In genomic region chr1:235018720-235019444, GRCh38 we compare ENCODE assay signal across 12 cellular contexts.
DNase-seq lines count a peak whose midpoint lies in the region; ATAC-seq and TF ChIP-seq lines count a peak whose summit lies in the region.
"Had no signal": no experiment of that assay in that cellular context is flagged by ENCODE, and none has a peak within 500 bp of the region (broad histone marks: within the 10 kb centered on the region; RNA-seq: fewer than 3 reads in every experiment).

No MANE protein-coding gene starts in this region.

- no peak for TF ChIP-seq CTCF in suprapubic skin (IDR thresholded peaks at IDR 0.05)

- H3K36me3 Mint-ChIP-seq in activated naive CD4-positive, alpha-beta T cell treated with anti-CD3 and anti-CD28 coated beads for 36 hours (ENCODE audit: low read depth) = peaks cover 6% of the 10 kb centered on the region
- peaks cover 8% of the 10 kb centered on the region for H3K36me3 Mint-ChIP-seq in activated naive CD4-positive, alpha-beta T cell treated with anti-CD3 and anti-CD28 coated beads, Interleukin-2, amount 10 ng/mL, durations not matched to agents 7 days and 5 days
- H3K36me3 Mint-ChIP-seq in activated T-cell treated with anti-CD3 and anti-CD28 coated beads, Interleukin-2, amount 50 U/mL, for 72 hours (ENCODE audit: insufficient read depth in 2 of 2) = peaks cover 17 to 26% of the 10 kb centered on the region in 2 donors

- H3K27ac Mint-ChIP-seq in activated naive CD4-positive, alpha-beta T cell treated with anti-CD3 and anti-CD28 coated beads for 36 hours = peak overlapping the region; percentile 35
- no peak overlapping the region for H3K27ac Mint-ChIP-seq in activated naive CD4-positive, alpha-beta T cell treated with anti-CD3 and anti-CD28 coated beads, Interleukin-2, amount 10 ng/mL, durations not matched to agents 7 days and 5 days
- peak overlapping the region; percentile 86 for H3K27ac Mint-ChIP-seq in activated T-cell treated with anti-CD3 and anti-CD28 coated beads, Interleukin-2, amount 50 U/mL, for 72 hours

- intact Hi-C loops in activated naive CD4-positive, alpha-beta T cell treated with anti-CD3 and anti-CD28 coated beads for 36 hours (cut with micrococcal nuclease) = loop anchor here (10.0 kb wide), 1 partner anchor 1266 kb away; the partner anchor contains the start of gene ERO1B

- H3K4me1 ChIP-seq in mesenchymal stem cell (ENCODE audit: control insufficient read depth, insufficient read depth, low read depth, low read length) = peaks cover 2% of the 10 kb centered on the region
- H3K4me1 ChIP-seq in suprapubic skin = peaks cover 12% of the 10 kb centered on the region

- H2BK120ac ChIP-seq in mesenchymal stem cell (ENCODE audit: low read depth, low read length) = no peak overlapping the region

- peaks cover 70% of the 10 kb centered on the region for H3K4me1 Mint-ChIP-seq in activated naive CD4-positive, alpha-beta T cell treated with anti-CD3 and anti-CD28 coated beads for 36 hours (ENCODE audit: low read depth)
- peaks cover 51% of the 10 kb centered on the region for H3K4me1 Mint-ChIP-seq in activated naive CD4-positive, alpha-beta T cell treated with anti-CD3 and anti-CD28 coated beads, Interleukin-2, amount 10 ng/mL, durations not matched to agents 7 days and 5 days
- H3K4me1 Mint-ChIP-seq in activated T-cell treated with anti-CD3 and anti-CD28 coated beads, Interleukin-2, amount 50 U/mL, for 72 hours (ENCODE audit: low read depth) = peaks cover 90% of the 10 kb centered on the region

- H3K27me3 ChIP-seq in mesenchymal stem cell (ENCODE audit: control insufficient read depth in 1 of 2, insufficient read depth in 1 of 2, low read length in 2 of 2) (no peaks in the 10 kb centered on the region), suprapubic skin (no peaks in the 10 kb centered on the region)
- H3K27me3 ChIP-seq: heart right ventricle had no signal

- DNase-seq in activated naive CD4-positive, alpha-beta T cell treated with anti-CD3 and anti-CD28 coated beads for 36 hours = peak; percentile 68
- no peak for DNase-seq in activated naive CD4-positive, alpha-beta T cell treated with anti-CD3 and anti-CD28 coated beads, Interleukin-2, amount 10 ng/mL, durations not matched to agents 7 days and 5 days
- DNase-seq in activated T-cell treated with anti-CD3 and anti-CD28 coated beads, Interleukin-2, amount 50 U/mL, for 72 hours = peak; percentile 59 to 62
- no peak for DNase-seq in mesenchymal stem cell
- peak; percentile 76 for DNase-seq in stimulated activated naive CD8-positive, alpha-beta T cell treated with anti-CD3 and anti-CD28 coated beads, Interleukin-15, Interleukin-2, amounts not matched to agents 100 U/mL and 50 U/mL, for 24 hours
- DNase-seq in suprapubic skin (ENCODE audit: low spot score in 2 of 2) = no peak
- DNase-seq: heart right ventricle, NCI-H1048, NCI-H510A treated with DMSO at 0.1 percent for 48 hours, SHP77 had no signal

- 96% methylated on average over 2 of the region's 3 CpGs for WGBS in mesenchymal stem cell
- WGBS in suprapubic skin = 84% methylated on average over 3 of the region's 3 CpGs

- no peak for ATAC-seq in activated T-cell treated with anti-CD3 and anti-CD28 coated beads, Interleukin-2, amount 50 U/mL, for 72 hours (replicated peaks in 1 of 2)
- ATAC-seq in stimulated activated naive CD8-positive, alpha-beta T cell treated with anti-CD3 and anti-CD28 coated beads, Interleukin-15, Interleukin-2, amounts not matched to agents 100 U/mL and 50 U/mL, for 24 hours = no peak
- ATAC-seq in GM21515 (IDR thresholded peaks at IDR 0.05; ENCODE audit: unreplicated experiment) (no peak), HG02938 (IDR thresholded peaks at IDR 0.05; ENCODE audit: unreplicated experiment) (no peak)
- ATAC-seq: heart right ventricle had no signal

- no peak overlapping the region for H3K4me3 Mint-ChIP-seq in activated naive CD4-positive, alpha-beta T cell treated with anti-CD3 and anti-CD28 coated beads for 36 hours
- H3K4me3 Mint-ChIP-seq in activated naive CD4-positive, alpha-beta T cell treated with anti-CD3 and anti-CD28 coated beads, Interleukin-2, amount 10 ng/mL, durations not matched to agents 7 days and 5 days = no peak overlapping the region
- H3K4me3 Mint-ChIP-seq in activated T-cell treated with anti-CD3 and anti-CD28 coated beads, Interleukin-2, amount 50 U/mL, for 72 hours = peak overlapping the region; percentile 54 to 83

- TF ChIP-seq POLR2A in suprapubic skin (IDR thresholded peaks at IDR 0.05) = no peak

- peak overlapping the region; percentile 88 for H2BK15ac ChIP-seq in mesenchymal stem cell (ENCODE audit: low read depth, poor library complexity, severe bottlenecking)

- H3K4me2 ChIP-seq in mesenchymal stem cell (ENCODE audit: low read length, poor library complexity, severe bottlenecking) = no peak overlapping the region

- H3K36me3 ChIP-seq in mesenchymal stem cell (ENCODE audit: control insufficient read depth in 1 of 2, insufficient read depth in 2 of 2, low read depth in 1 of 2, low read length in 2 of 2) (no peaks in the 10 kb centered on the region), suprapubic skin (no peaks in the 10 kb centered on the region)
- H3K36me3 ChIP-seq: heart right ventricle had no signal

- peak overlapping the region in 1 of 2 experiments; percentile 43 for H3K18ac ChIP-seq in mesenchymal stem cell (ENCODE audit: low read depth in 1 of 2, low read length in 2 of 2)

- H3K14ac ChIP-seq in mesenchymal stem cell (ENCODE audit: low read length in 2 of 2) = no peak overlapping the region

- no peak overlapping the region for H2BK5ac ChIP-seq in mesenchymal stem cell (ENCODE audit: low read depth, low read length, poor library complexity, severe bottlenecking)

- H2AFZ ChIP-seq in mesenchymal stem cell (ENCODE audit: low read depth, low read length) = no peak overlapping the region

- no peak overlapping the region for H3K9ac ChIP-seq in mesenchymal stem cell (ENCODE audit: low read length)

- H3K9me3 ChIP-seq in mesenchymal stem cell (ENCODE audit: control insufficient read depth, low read length) (peaks cover 12% of the 10 kb centered on the region), suprapubic skin (no peaks in the 10 kb centered on the region)

- H4K91ac ChIP-seq in mesenchymal stem cell (ENCODE audit: low read length) = no peak overlapping the region

- H3K4me3 ChIP-seq in mesenchymal stem cell (ENCODE audit: insufficient read depth in 1 of 2, low read depth in 1 of 2, low read length in 2 of 2) (peak overlapping the region in 1 of 2 experiments; percentile 9), suprapubic skin (no peak overlapping the region)
- H3K4me3 ChIP-seq: heart right ventricle had no signal

- no peaks in the 10 kb centered on the region for H3K27me3 Mint-ChIP-seq in activated naive CD4-positive, alpha-beta T cell treated with anti-CD3 and anti-CD28 coated beads for 36 hours (ENCODE audit: low read depth)
- no peaks in the 10 kb centered on the region for H3K27me3 Mint-ChIP-seq in activated naive CD4-positive, alpha-beta T cell treated with anti-CD3 and anti-CD28 coated beads, Interleukin-2, amount 10 ng/mL, durations not matched to agents 7 days and 5 days
- H3K27me3 Mint-ChIP-seq in activated T-cell treated with anti-CD3 and anti-CD28 coated beads, Interleukin-2, amount 50 U/mL, for 72 hours (ENCODE audit: low read depth) = no peaks in the 10 kb centered on the region

- no peak overlapping the region for H3K23ac ChIP-seq in mesenchymal stem cell (ENCODE audit: low read length in 2 of 2)

- CTCF ChIA-PET in activated naive CD4-positive, alpha-beta T cell treated with anti-CD3 and anti-CD28 coated beads for 36 hours (lab: Charles Lee) = interaction anchor here (0.7 to 1.3 kb wide), 4 partner anchors 63 to 176 kb away, joined by 3 to 4 read pairs (median 3); no protein-coding TSS in a partner anchor
- CTCF ChIA-PET in activated naive CD4-positive, alpha-beta T cell treated with anti-CD3 and anti-CD28 coated beads, Interleukin-2, amount 10 ng/mL, durations not matched to agents 7 days and 5 days (lab: Charles Lee) = interaction anchor here (0.7 to 5.2 kb wide), 4 partner anchors 14 to 63 kb away, joined by 3 to 30 read pairs (median 3); no protein-coding TSS in a partner anchor

- H2AK5ac ChIP-seq in mesenchymal stem cell (ENCODE audit: low read length, severe bottlenecking) = no peak overlapping the region

- H2BK12ac ChIP-seq in mesenchymal stem cell (ENCODE audit: low read length in 2 of 2) = no peak overlapping the region

- H4K8ac ChIP-seq in mesenchymal stem cell (ENCODE audit: low read length) = no peak overlapping the region

- H3K79me1 ChIP-seq in mesenchymal stem cell (replicated peaks; ENCODE audit: low read length, poor library complexity, severe bottlenecking) = no peaks in the 10 kb centered on the region

- peak overlapping the region in 1 of 2 experiments; percentile 24 for H3K4ac ChIP-seq in mesenchymal stem cell (ENCODE audit: low read depth in 1 of 2, low read length in 2 of 2)

- H3K27ac ChIP-seq in mesenchymal stem cell (ENCODE audit: low read length, poor library complexity, severe bottlenecking) (no peak overlapping the region), suprapubic skin (no peak overlapping the region)

- H3K9me3 Mint-ChIP-seq in activated naive CD4-positive, alpha-beta T cell treated with anti-CD3 and anti-CD28 coated beads for 36 hours = peaks cover 8% of the 10 kb centered on the region
- peaks cover 5% of the 10 kb centered on the region for H3K9me3 Mint-ChIP-seq in activated naive CD4-positive, alpha-beta T cell treated with anti-CD3 and anti-CD28 coated beads, Interleukin-2, amount 10 ng/mL, durations not matched to agents 7 days and 5 days
- H3K9me3 Mint-ChIP-seq in activated T-cell treated with anti-CD3 and anti-CD28 coated beads, Interleukin-2, amount 50 U/mL, for 72 hours = peaks cover 2 to 9% of the 10 kb centered on the region in 2 donors

- no peak for TF ChIP-seq EP300 in suprapubic skin (IDR thresholded peaks at IDR 0.05)

Comparison
In these comparisons a context has a peak if more than half of its experiments do, and no peak if none do; other contexts are left out.
1. DNase-seq: peak in activated naive CD4-positive, alpha-beta T cell treated with anti-CD3 and anti-CD28 coated beads for 36 hours (single experiment), activated T-cell treated with anti-CD3 and anti-CD28 coated beads, Interleukin-2, amount 50 U/mL, for 72 hours (2 of 2) and stimulated activated naive CD8-positive, alpha-beta T cell treated with anti-CD3 and anti-CD28 coated beads, Interleukin-15, Interleukin-2, amounts not matched to agents 100 U/mL and 50 U/mL, for 24 hours (single experiment); none in activated naive CD4-positive, alpha-beta T cell treated with anti-CD3 and anti-CD28 coated beads, Interleukin-2, amount 10 ng/mL, durations not matched to agents 7 days and 5 days (single experiment), mesenchymal stem cell (single experiment) and suprapubic skin (0 of 2).
2. H3K4me3 Mint-ChIP-seq: peak in activated T-cell treated with anti-CD3 and anti-CD28 coated beads, Interleukin-2, amount 50 U/mL, for 72 hours (2 of 2); none in activated naive CD4-positive, alpha-beta T cell treated with anti-CD3 and anti-CD28 coated beads for 36 hours (single experiment) and activated naive CD4-positive, alpha-beta T cell treated with anti-CD3 and anti-CD28 coated beads, Interleukin-2, amount 10 ng/mL, durations not matched to agents 7 days and 5 days (single experiment).